In the genomic region with DNA sequence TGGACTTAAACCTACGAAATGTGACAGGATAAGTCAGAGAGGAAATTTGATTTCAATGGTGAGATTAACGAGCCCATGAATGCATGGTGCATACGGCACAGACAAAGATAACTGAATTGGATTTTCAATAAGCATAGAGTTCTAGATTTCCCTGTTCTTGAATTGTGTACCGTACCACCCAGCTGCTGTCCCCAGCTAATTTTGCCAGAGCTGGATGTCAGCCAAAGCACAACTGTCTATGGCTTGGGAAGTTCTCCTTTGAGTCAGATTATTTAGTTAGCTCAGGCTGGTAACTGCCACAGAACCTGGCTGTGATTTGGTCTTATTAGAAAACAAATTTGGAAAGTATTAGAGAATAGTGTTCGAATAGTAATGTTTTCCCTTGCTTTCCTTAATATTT, we compare ENCODE assay signal across 17 cellular contexts.
A peak's percentile ranks its signal among the peaks of the same experiment; 100 is the strongest.
DNase-seq lines count a peak whose midpoint lies in the region; ATAC-seq, FAIRE-seq and TF ChIP-seq lines count a peak whose summit lies in the region.
"Had no signal": no experiment of that assay in that cellular context is flagged by ENCODE, and none has a peak within 500 bp of the region (broad histone marks: within the 10 kb centered on the region; RNA-seq: fewer than 3 reads in every experiment).

No MANE protein-coding gene starts in this region.

- no peak for TF ChIP-seq CTCF in D721Med (IDR thresholded peaks at IDR 0.05; ENCODE audit: insufficient read depth, missing control alignments)

- DNase-seq in DMS 273 (lab: John Stamatoyannopoulos, UW; ENCODE audit: unreplicated experiment) (peak; percentile 3), DMS 273 treated with DMSO at 0.1 percent for 48 hours (lab: John Stamatoyannopoulos, UW) (no peak), Ammon's horn (ENCODE audit: low spot score) (peak; percentile 69), RPMI7951 (ENCODE audit: low read depth) (peak; percentile 34), medulla oblongata (ENCODE audit: extremely low spot score) (peak; percentile 57), SIG-M5 treated with dmso at 0.1 percent for 504 hours (lab: John Stamatoyannopoulos, UW; ENCODE audit: unreplicated experiment) (no peak), D721Med (ENCODE audit: insufficient read length, low spot score) (no peak)
- DNase-seq: DMS79, HCEC 1CT, Kasumi-1, NCI-H146, NCI-H510A, PC-9 had no signal

- FAIRE-seq in D721Med (lab: Jason Lieb, UNC): no peak
- FAIRE-seq: G401.6, GM12892, GM19239 had no signal

- ATAC-seq in HG02571 (IDR thresholded peaks at IDR 0.05; ENCODE audit: unreplicated experiment): no peak

Comparison
In these comparisons a context has a peak if more than half of its experiments do, and no peak if none do; other contexts are left out.
1. DNase-seq: peak in DMS 273 (single experiment), Ammon's horn (single experiment), RPMI7951 (single experiment) and medulla oblongata (single experiment); none in DMS 273 treated with DMSO at 0.1 percent for 48 hours (single experiment), SIG-M5 treated with dmso at 0.1 percent for 504 hours (single experiment) and D721Med (single experiment).